ENCODE assay signal across 30 cellular contexts in the genomic region with DNA sequence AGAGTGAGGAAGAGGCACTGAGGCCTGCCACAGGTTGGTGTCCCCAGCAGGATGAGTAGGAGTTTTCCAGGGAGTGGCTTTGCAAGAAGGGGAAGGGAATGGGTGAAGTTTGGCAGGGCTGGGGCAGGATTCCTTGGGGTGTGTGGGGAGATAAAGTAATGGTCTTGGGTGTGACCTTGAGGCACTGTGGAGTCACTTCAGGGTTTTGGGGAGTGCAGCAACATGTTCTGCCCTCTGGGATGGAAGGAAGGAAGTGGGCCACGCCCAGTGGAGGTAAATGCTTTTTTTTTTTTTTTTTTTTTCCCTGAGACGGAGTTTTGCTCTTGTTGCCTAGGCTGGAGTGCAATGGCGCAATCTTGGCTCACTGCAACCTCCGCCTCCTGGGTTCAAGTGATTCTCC.
"Had no signal": no experiment of that assay in that cellular context is flagged by ENCODE, and none has a peak within 500 bp of the region (broad histone marks: within the 10 kb centered on the region; RNA-seq: fewer than 3 reads in every experiment).

No MANE protein-coding gene starts in this region.

- H3K4me1 Mint-ChIP-seq: mesothelial cell of epicardium; nephron progenitor cell; stimulated activated naive CD8-positive, alpha-beta T cell treated with anti-CD3 and anti-CD28 coated beads, Interleukin-15, amount 100 ng/mL, for 72 hours had no signal

- H3K27me3 Mint-ChIP-seq: activated T-helper 17 cell treated with anti-CD3 and anti-CD28 coated beads, Interleukin-2, amount 50 U/mL, for 72 hours; naive B cell; stimulated activated memory B cell treated with anti-CD40 and anti-IgM and Interleukin-4, amounts not matched to agents 10 μg/mL and 1 μg/mL and 100 μg/mL, for 72 hours; stimulated activated naive CD8-positive, alpha-beta T cell treated with anti-CD3 and anti-CD28 coated beads, Interleukin-15, amount 100 ng/mL, for 72 hours had no signal

- DNase-seq: activated CD4-positive, alpha-beta T cell treated with anti-CD3 and anti-CD28 coated beads, Interleukin-2, amount 50 U/mL, for 1 hour; activated CD4-positive, CD25-positive, alpha-beta regulatory T cell treated with anti-CD3 and anti-CD28 coated beads, Interleukin-2, amount 50 U/mL, for 72 hours; activated gamma-delta T cell treated with Interleukin-2 at 50 U/mL for 16 hours; activated T-cell treated with anti-CD3 and anti-CD28 coated beads, Interleukin-2, amount 50 U/mL, for 4 hours; adrenal gland; aorta; body of pancreas; cerebellar nuclear complex; colonic mucosa; effector CD8-positive, alpha-beta T cell; foreskin fibroblast; head of caudate nucleus; naive B cell; nephron progenitor cell; pancreas; psoas muscle; stimulated activated CD4-positive, alpha-beta T cell treated with anti-CD3 and anti-CD28 coated beads, Interleukin-1b, Interleukin-23, amount 100 ng/mL, for 48 hours; stimulated activated CD4-positive, alpha-beta T cell treated with anti-CD3 and anti-CD28 coated beads, Interleukin-4, amount 100 ng/mL, for 4 hours; stimulated activated CD8-positive, alpha-beta memory T cell treated with anti-CD3 and anti-CD28 coated beads, Interleukin-4, amount 100 ng/mL, for 48 hours; stimulated activated naive CD8-positive, alpha-beta T cell treated with anti-CD3 and anti-CD28 coated beads, Interleukin-15, amount 100 ng/mL, for 72 hours; substantia nigra; uterus had no signal

- ATAC-seq: activated naive CD4-positive, alpha-beta T cell treated with anti-CD3 and anti-CD28 coated beads, Interleukin-2, amount 50 U/mL, for 72 hours; activated T-cell treated with anti-CD3 and anti-CD28 coated beads, Interleukin-2, amount 50 U/mL, for 4 hours; activated T-helper 17 cell treated with anti-CD3 and anti-CD28 coated beads, Interleukin-2, amount 50 U/mL, for 72 hours; body of pancreas; pancreas; psoas muscle; SK-N-SH treated with all-trans-retinoic acid at 6 μM for 48 hours; stimulated activated memory B cell treated with anti-CD40 and anti-IgM and Interleukin-4, amounts not matched to agents 10 μg/mL and 1 μg/mL and 100 μg/mL, for 72 hours; stimulated activated naive CD8-positive, alpha-beta T cell treated with anti-CD3 and anti-CD28 coated beads, Interleukin-15, amount 100 ng/mL, for 72 hours had no signal

- H3K27me3 ChIP-seq: adrenal gland, body of pancreas, colonic mucosa, pancreas, right atrium auricular region, uterus had no signal

- H3K4me3 ChIP-seq: adrenal gland, body of pancreas, colonic mucosa, pancreas, psoas muscle, right atrium auricular region, smooth muscle cell, uterus had no signal

- H3K36me3 ChIP-seq: adrenal gland, colonic mucosa, pancreas, right atrium auricular region, uterus had no signal

- H3K27ac Mint-ChIP-seq: activated naive CD4-positive, alpha-beta T cell treated with anti-CD3 and anti-CD28 coated beads, Interleukin-2, amount 50 U/mL, for 72 hours; activated T-helper 17 cell treated with anti-CD3 and anti-CD28 coated beads, Interleukin-2, amount 50 U/mL, for 72 hours; mesothelial cell of epicardium; stimulated activated memory B cell treated with anti-CD40 and anti-IgM and Interleukin-4, amounts not matched to agents 10 μg/mL and 1 μg/mL and 100 μg/mL, for 72 hours; type B pancreatic cell had no signal

- H3K9me3 Mint-ChIP-seq: activated naive CD4-positive, alpha-beta T cell treated with anti-CD3 and anti-CD28 coated beads, Interleukin-2, amount 50 U/mL, for 72 hours; activated T-helper 17 cell treated with anti-CD3 and anti-CD28 coated beads, Interleukin-2, amount 50 U/mL, for 72 hours; mesothelial cell of epicardium; nephron progenitor cell; stimulated activated memory B cell treated with anti-CD40 and anti-IgM and Interleukin-4, amounts not matched to agents 10 μg/mL and 1 μg/mL and 100 μg/mL, for 72 hours; stimulated activated naive CD8-positive, alpha-beta T cell treated with anti-CD3 and anti-CD28 coated beads, Interleukin-15, amount 100 ng/mL, for 72 hours; type B pancreatic cell had no signal

- H3K9me3 ChIP-seq: adrenal gland, body of pancreas, colonic mucosa, pancreas, psoas muscle, right atrium auricular region, uterus had no signal

- H3K4me3 Mint-ChIP-seq: activated T-cell treated with anti-CD3 and anti-CD28 coated beads, Interleukin-2, amount 50 U/mL, for 4 hours; activated T-helper 17 cell treated with anti-CD3 and anti-CD28 coated beads, Interleukin-2, amount 50 U/mL, for 72 hours; mesothelial cell of epicardium; naive B cell; nephron progenitor cell; stimulated activated memory B cell treated with anti-CD40 and anti-IgM and Interleukin-4, amounts not matched to agents 10 μg/mL and 1 μg/mL and 100 μg/mL, for 72 hours; stimulated activated naive CD8-positive, alpha-beta T cell treated with anti-CD3 and anti-CD28 coated beads, Interleukin-15, amount 100 ng/mL, for 72 hours; type B pancreatic cell had no signal

- H3K4me1 ChIP-seq: adrenal gland, body of pancreas, colonic mucosa, pancreas, psoas muscle, right atrium auricular region, uterus had no signal

- H3K36me3 Mint-ChIP-seq: activated naive CD4-positive, alpha-beta T cell treated with anti-CD3 and anti-CD28 coated beads, Interleukin-2, amount 50 U/mL, for 72 hours had no signal

- H3K27ac ChIP-seq: adrenal gland, body of pancreas, colonic mucosa, pancreas, psoas muscle, right atrium auricular region, uterus had no signal
